Comparison of ENCODE assay signal across 20 cellular contexts in genomic region chr16:72024862-72025382, GRCh38. TPM values are rescaled to one million over a fixed set of nuclear protein-coding genes. Genes with fewer than 3 reads are reported as not detected.
DNase-seq lines count a peak whose midpoint lies in the region; ATAC-seq and TF ChIP-seq lines count a peak whose summit lies in the region.
"Had no signal": no experiment of that assay in that cellular context is flagged by ENCODE, and none has a peak within 500 bp of the region (broad histone marks: within the 10 kb centered on the region; RNA-seq: fewer than 3 reads in every experiment).

No MANE protein-coding gene starts in this region.

- H3K18ac ChIP-seq in IMR-90 (ENCODE audit: low read depth, low read length) = no peak overlapping the region

- dilution Hi-C loops in IMR-90 (cut with HindIII; ENCODE audit: low sequenced_read_pairs, unreplicated experiment) = no loop called here

- WGBS in IMR-90 (ENCODE audit: extremely low coverage in 2 of 2, insufficient read length in 1 of 2), 2 experiments = no CpG with 5 or more reads among the region's 6 CpGs
- 37% methylated on average over 6 of the region's 6 CpGs for WGBS in right lobe of liver (ENCODE audit: insufficient coverage, low coverage, low lambda C conversion rate, missing lambda C conversion rate)

- H3K9ac ChIP-seq in IMR-90 (ENCODE audit: low read depth, low read length) = no peak overlapping the region
- H3K9ac ChIP-seq: BLaER1 had no signal

- peaks cover 19% of the 10 kb centered on the region for H3K36me3 Mint-ChIP-seq in activated CD8-positive, alpha-beta memory T cell treated with anti-CD3 and anti-CD28 coated beads, Interleukin-2, amount 10 ng/mL, durations not matched to agents 7 days and 5 days
- peaks cover 9% of the 10 kb centered on the region for H3K36me3 Mint-ChIP-seq in activated naive CD8-positive, alpha-beta T cell
- H3K36me3 Mint-ChIP-seq in natural killer cell treated with Interleukin-12 subunit alpha and Interleukin-12 subunit beta and Interleukin-15 and Interleukin-18, amount 100 ng/mL, for 72 hours = peaks cover 11% of the 10 kb centered on the region

- no peak overlapping the region for H2AK5ac ChIP-seq in IMR-90 (ENCODE audit: low read depth, low read length)

- H2BK120ac ChIP-seq in IMR-90 (ENCODE audit: low read depth, low read length) = no peak overlapping the region

- H3K27me3 Mint-ChIP-seq in activated CD8-positive, alpha-beta memory T cell treated with anti-CD3 and anti-CD28 coated beads, Interleukin-2, amount 10 ng/mL, durations not matched to agents 7 days and 5 days = no peaks in the 10 kb centered on the region
- H3K27me3 Mint-ChIP-seq in activated naive CD8-positive, alpha-beta T cell = no peaks in the 10 kb centered on the region
- H3K27me3 Mint-ChIP-seq in natural killer cell treated with Interleukin-12 subunit alpha and Interleukin-12 subunit beta and Interleukin-15 and Interleukin-18, amount 100 ng/mL, for 72 hours = no peaks in the 10 kb centered on the region

- CTCF ChIA-PET in activated CD8-positive, alpha-beta memory T cell treated with anti-CD3 and anti-CD28 coated beads, Interleukin-2, amount 10 ng/mL, durations not matched to agents 7 days and 5 days (lab: Charles Lee) = no interaction called here
- CTCF ChIA-PET in IMR-90 (lab: Yijun Ruan, JAX) = no interaction called here

- no peak overlapping the region for H4K5ac ChIP-seq in IMR-90 (ENCODE audit: low read depth, low read length)

- H3K4ac ChIP-seq in IMR-90 (ENCODE audit: low read depth, low read length) = no peak overlapping the region

- H3K23ac ChIP-seq in IMR-90 (ENCODE audit: low read depth, low read length) = no peak overlapping the region

- H3K14ac ChIP-seq in IMR-90 (replicated peaks; ENCODE audit: low read depth, low read length) = no peak overlapping the region

- TF ChIP-seq POLR2A in IMR-90 (IDR thresholded peaks at IDR 0.05; ENCODE audit: low read depth, low read length) (no peak), right lobe of liver (IDR thresholded peaks at IDR 0.05) (no peak)

- in situ Hi-C loops in IMR-90 (cut with MboI; ENCODE audit: low sequenced_read_pairs) = no loop called here

- no peak for ATAC-seq in activated CD8-positive, alpha-beta memory T cell treated with anti-CD3 and anti-CD28 coated beads, Interleukin-2, amount 10 ng/mL, durations not matched to agents 7 days and 5 days
- ATAC-seq in IMR-90 (ENCODE audit: low read depth) (peak; percentile 29), right lobe of liver (peak in 3 of 4 donors; percentile 2 to 16 (median 2)), HG02870 (IDR thresholded peaks at IDR 0.05; ENCODE audit: unreplicated experiment) (no peak)
- ATAC-seq in natural killer cell treated with Interleukin-12 subunit alpha and Interleukin-12 subunit beta and Interleukin-15 and Interleukin-18, amount 100 ng/mL, for 72 hours = no peak

- H4K91ac ChIP-seq in IMR-90 (ENCODE audit: insufficient read depth, low read depth, low read length) = no peak overlapping the region

- intact Hi-C loops in IMR-90 (cut with micrococcal nuclease) (no loop called here), right lobe of liver (cut with DNase I) (no loop called here)

- H2BK15ac ChIP-seq in IMR-90 (ENCODE audit: low read depth, low read length) = no peak overlapping the region

- H3K9me3 ChIP-seq in IMR-90 (ENCODE audit: control insufficient read depth, insufficient read depth, low read length) (no peaks in the 10 kb centered on the region), right lobe of liver (no peaks in the 10 kb centered on the region)
- H3K9me3 ChIP-seq: BLaER1 had no signal

- no peak overlapping the region for H3K4me2 ChIP-seq in IMR-90 (ENCODE audit: low read depth, low read length)
- H3K4me2 ChIP-seq: BLaER1 had no signal

- no peak for DNase-seq in activated CD8-positive, alpha-beta memory T cell treated with anti-CD3 and anti-CD28 coated beads, Interleukin-2, amount 10 ng/mL, durations not matched to agents 7 days and 5 days
- no peak for DNase-seq in activated CD8-positive, alpha-beta memory T cell treated with anti-CD3 and anti-CD28 coated beads, Interleukin-2, amount 50 U/mL, for 48 hours
- DNase-seq in IMR-90 = peak; percentile 4
- no peak for DNase-seq in right lobe of liver
- no peak for DNase-seq in ureter (ENCODE audit: low spot score)
- no peak for DNase-seq in natural killer cell treated with Interleukin-12 subunit alpha and Interleukin-12 subunit beta and Interleukin-15 and Interleukin-18, amount 100 ng/mL, for 72 hours (ENCODE audit: low spot score)
- DNase-seq: CD8-positive, alpha-beta memory T cell; DND-41; HCEC 1CT; Karpas-422; MM.1S; NCI-H1105; NCI-H187; NCI-H226; NCI-H524 treated with DMSO at 0.1 percent for 48 hours; SHP77 had no signal

- no peaks in the 10 kb centered on the region for H3K4me1 Mint-ChIP-seq in activated CD8-positive, alpha-beta memory T cell treated with anti-CD3 and anti-CD28 coated beads, Interleukin-2, amount 10 ng/mL, durations not matched to agents 7 days and 5 days
- H3K4me1 Mint-ChIP-seq in activated naive CD8-positive, alpha-beta T cell (ENCODE audit: low read depth) = no peaks in the 10 kb centered on the region
- H3K4me1 Mint-ChIP-seq in natural killer cell treated with Interleukin-12 subunit alpha and Interleukin-12 subunit beta and Interleukin-15 and Interleukin-18, amount 100 ng/mL, for 72 hours (ENCODE audit: low read depth in 2 of 2) = no peaks in the 10 kb centered on the region
- H3K4me1 Mint-ChIP-seq: CD8-positive, alpha-beta memory T cell had no signal

- H2AFZ ChIP-seq in IMR-90 (replicated peaks; ENCODE audit: low read length, poor library complexity) = no peak overlapping the region

- peak overlapping the region; percentile 41 for H3K27ac Mint-ChIP-seq in activated CD8-positive, alpha-beta memory T cell treated with anti-CD3 and anti-CD28 coated beads, Interleukin-2, amount 10 ng/mL, durations not matched to agents 7 days and 5 days
- peak overlapping the region; percentile 35 for H3K27ac Mint-ChIP-seq in activated naive CD8-positive, alpha-beta T cell
- no peak overlapping the region for H3K27ac Mint-ChIP-seq in natural killer cell treated with Interleukin-12 subunit alpha and Interleukin-12 subunit beta and Interleukin-15 and Interleukin-18, amount 100 ng/mL, for 72 hours
- H3K27ac Mint-ChIP-seq: CD8-positive, alpha-beta memory T cell had no signal

- H3K9me3 Mint-ChIP-seq in activated CD8-positive, alpha-beta memory T cell treated with anti-CD3 and anti-CD28 coated beads, Interleukin-2, amount 10 ng/mL, durations not matched to agents 7 days and 5 days (ENCODE audit: low read depth) = no peaks in the 10 kb centered on the region
- no peaks in the 10 kb centered on the region for H3K9me3 Mint-ChIP-seq in activated naive CD8-positive, alpha-beta T cell (ENCODE audit: low read depth)
- no peaks in the 10 kb centered on the region for H3K9me3 Mint-ChIP-seq in natural killer cell treated with Interleukin-12 subunit alpha and Interleukin-12 subunit beta and Interleukin-15 and Interleukin-18, amount 100 ng/mL, for 72 hours
- H3K9me3 Mint-ChIP-seq: CD8-positive, alpha-beta memory T cell had no signal

- no peaks in the 10 kb centered on the region for H4K20me1 ChIP-seq in IMR-90 (ENCODE audit: insufficient read depth, low read length)
- H4K20me1 ChIP-seq: BLaER1 had no signal

- no peak for TF ChIP-seq RAD21 in IMR-90 (IDR thresholded peaks at IDR 0.05; ENCODE audit: low read length)

- H3K27me3 ChIP-seq in IMR-90 (ENCODE audit: control insufficient read depth, insufficient read depth, low read length) (no peaks in the 10 kb centered on the region), right lobe of liver (no peaks in the 10 kb centered on the region)
- H3K27me3 ChIP-seq: BLaER1 had no signal

- BruUV-seq in IMR-90 (replicated peaks; lab: Mats Ljungman, UMichigan) = no TSS peak

- H3K4me3 ChIP-seq in IMR-90 (ENCODE audit: insufficient read depth, low read depth, low read length) (no peak overlapping the region), right lobe of liver (no peak overlapping the region)
- H3K4me3 ChIP-seq: BLaER1 had no signal

- no peak overlapping the region for H2AK9ac ChIP-seq in IMR-90 (replicated peaks; ENCODE audit: low read depth, low read length, poor library complexity)

- no peak overlapping the region for H2BK20ac ChIP-seq in IMR-90 (ENCODE audit: low read depth, low read length)

- no peaks in the 10 kb centered on the region for H3K4me1 ChIP-seq in IMR-90 (ENCODE audit: control insufficient read depth, insufficient read depth, low read length)
- H3K4me1 ChIP-seq in right lobe of liver = peaks cover 0 to 77% (median 38%) of the 10 kb centered on the region in 4 donors
- H3K4me1 ChIP-seq: BLaER1 had no signal

- peaks cover 4% of the 10 kb centered on the region for H3K36me3 ChIP-seq in IMR-90 (ENCODE audit: control insufficient read depth, insufficient read depth, low read length)
- peaks cover 0 to 51% (median 23%) of the 10 kb centered on the region in 4 donors for H3K36me3 ChIP-seq in right lobe of liver

- POLR2A ChIA-PET in IMR-90 (lab: Charles Lee; ENCODE audit: unreplicated experiment) = no interaction called here

- H3K27ac ChIP-seq in IMR-90 (ENCODE audit: insufficient read depth, low read length) (no peak overlapping the region), right lobe of liver (peak overlapping the region; percentile 61 to 79 (median 77))

- no peak overlapping the region for H4K8ac ChIP-seq in IMR-90 (ENCODE audit: low read depth in 2 of 2, low read length in 2 of 2)

- H3K79me1 ChIP-seq in IMR-90 (ENCODE audit: low read depth in 1 of 2, low read length in 2 of 2) = no peaks in the 10 kb centered on the region

- H3K56ac ChIP-seq in IMR-90 (ENCODE audit: extremely low read depth, insufficient read depth, low read length) = no peak overlapping the region

- TF ChIP-seq CTCF in IMR-90 (conservative IDR thresholded peaks at IDR 0.05; ENCODE audit: low read depth, low read length) = no peak
- TF ChIP-seq CTCF in right lobe of liver (IDR thresholded peaks at IDR 0.05) = no peak

- 0 out of 2 replicates have a peak, but pooled peaks cover 3% of the 10 kb centered on the region for H3K9me1 ChIP-seq in IMR-90 (ENCODE audit: insufficient read depth, low read length)

- no peak overlapping the region for H2BK5ac ChIP-seq in IMR-90 (ENCODE audit: low read depth, low read length, poor library complexity, severe bottlenecking)

- no peak overlapping the region for H3K4me3 Mint-ChIP-seq in activated CD8-positive, alpha-beta memory T cell treated with anti-CD3 and anti-CD28 coated beads, Interleukin-2, amount 10 ng/mL, durations not matched to agents 7 days and 5 days
- H3K4me3 Mint-ChIP-seq in activated naive CD8-positive, alpha-beta T cell = no peak overlapping the region
- H3K4me3 Mint-ChIP-seq in natural killer cell treated with Interleukin-12 subunit alpha and Interleukin-12 subunit beta and Interleukin-15 and Interleukin-18, amount 100 ng/mL, for 72 hours = no peak overlapping the region
- H3K4me3 Mint-ChIP-seq: CD8-positive, alpha-beta memory T cell had no signal

RNA-seq across cellular contexts. Expression of gene DHODH, which starts 16.4 kb away (rescaled TPM):
- 10 to 100 TPM; 13.6 to 14.5 TPM for total RNA-seq in activated CD8-positive, alpha-beta memory T cell treated with anti-CD3 and anti-CD28 coated beads, Interleukin-2, amount 10 ng/mL, durations not matched to agents 7 days and 5 days
- total RNA-seq in IMR-90 (2012; rRNA removed) (3.2 and 3.3 TPM in 2 replicates), right lobe of liver (100 to 1,000 TPM in 1 of 6 experiments, 10 to 100 TPM in 5; 26.7 to 108 (median 74.6) TPM), ureter (15.8 TPM)
- polyA plus RNA-seq in IMR-90 (2012; rRNA removed) = 4.1 and 4.5 TPM in 2 replicates
- polyA plus RNA-seq in IMR-90 (2012; cell fraction: cytosol; rRNA removed) = 2.9 and 4.9 TPM in 2 replicates
- polyA plus RNA-seq in IMR-90 (2012; cell fraction: nucleus; rRNA removed; ENCODE audit: low replicate concordance) = 3.5 and 4.1 TPM in 2 replicates
- 10 to 100 TPM; 14.8 to 28.7 TPM for total RNA-seq in natural killer cell treated with Interleukin-12 subunit alpha and Interleukin-12 subunit beta and Interleukin-15 and Interleukin-18, amount 100 ng/mL, for 72 hours

RNA-seq across cellular contexts. Expression of gene PKD1L3, which starts 24.7 kb away (rescaled TPM):
- under 1 TPM; 0.28 to 0.29 TPM for total RNA-seq in activated CD8-positive, alpha-beta memory T cell treated with anti-CD3 and anti-CD28 coated beads, Interleukin-2, amount 10 ng/mL, durations not matched to agents 7 days and 5 days
- total RNA-seq in IMR-90 (2012; rRNA removed) (not detected in 2 replicates), right lobe of liver (1 to 10 TPM in 2 of 6 experiments, under 1 TPM in 4; 0.60 to 2.0 (median 0.83) TPM), ureter (0.52 TPM)
- not detected in 2 replicates for polyA plus RNA-seq in IMR-90 (2012; rRNA removed)
- not detected in 2 replicates for polyA plus RNA-seq in IMR-90 (2012; cell fraction: cytosol; rRNA removed)
- polyA plus RNA-seq in IMR-90 (2012; cell fraction: nucleus; rRNA removed; ENCODE audit: low replicate concordance) = not detected in 2 replicates
- not detected for total RNA-seq in natural killer cell treated with Interleukin-12 subunit alpha and Interleukin-12 subunit beta and Interleukin-15 and Interleukin-18, amount 100 ng/mL, for 72 hours
- total RNA-seq: A172; CD8-positive, alpha-beta memory T cell had no signal
- polyA plus RNA-seq: CD8-positive, alpha-beta memory T cell had no signal

RNA-seq across cellular contexts. Expression of gene HP, which starts 29.4 kb away (rescaled TPM):
- total RNA-seq in activated CD8-positive, alpha-beta memory T cell treated with anti-CD3 and anti-CD28 coated beads, Interleukin-2, amount 10 ng/mL, durations not matched to agents 7 days and 5 days = not detected
- total RNA-seq in IMR-90 (2012; rRNA removed) = not detected in 2 replicates
- not detected in 2 replicates for polyA plus RNA-seq in IMR-90 (2012; rRNA removed)
- not detected in 2 replicates for polyA plus RNA-seq in IMR-90 (2012; cell fraction: cytosol; rRNA removed)
- not detected in 2 replicates for polyA plus RNA-seq in IMR-90 (2012; cell fraction: nucleus; rRNA removed; ENCODE audit: low replicate concordance)
- total RNA-seq in right lobe of liver = over 10,000 TPM; 42,048 to 58,242 (median 47,923) TPM
- total RNA-seq in ureter = 3.9 TPM
- not detected for total RNA-seq in natural killer cell treated with Interleukin-12 subunit alpha and Interleukin-12 subunit beta and Interleukin-15 and Interleukin-18, amount 100 ng/mL, for 72 hours
- total RNA-seq: A172; CD8-positive, alpha-beta memory T cell had no signal
- polyA plus RNA-seq: CD8-positive, alpha-beta memory T cell had no signal

RNA-seq across cellular contexts. Expression of gene HPR, which starts 38.1 kb away (rescaled TPM):
- total RNA-seq in activated CD8-positive, alpha-beta memory T cell treated with anti-CD3 and anti-CD28 coated beads, Interleukin-2, amount 10 ng/mL, durations not matched to agents 7 days and 5 days = not detected
- total RNA-seq in IMR-90 (2012; rRNA removed) = not detected in 2 replicates
- not detected in 2 replicates for polyA plus RNA-seq in IMR-90 (2012; rRNA removed)
- not detected in 2 replicates for polyA plus RNA-seq in IMR-90 (2012; cell fraction: cytosol; rRNA removed)
- 0.05 TPM in 1 of 2 replicates, not detected in the other for polyA plus RNA-seq in IMR-90 (2012; cell fraction: nucleus; rRNA removed; ENCODE audit: low replicate concordance)
- total RNA-seq in right lobe of liver = 100 to 1,000 TPM; 115 to 337 (median 142) TPM
- total RNA-seq in ureter = not detected
- not detected for total RNA-seq in natural killer cell treated with Interleukin-12 subunit alpha and Interleukin-12 subunit beta and Interleukin-15 and Interleukin-18, amount 100 ng/mL, for 72 hours
- total RNA-seq: A172; CD8-positive, alpha-beta memory T cell had no signal
- polyA plus RNA-seq: CD8-positive, alpha-beta memory T cell had no signal

Comparison
In these comparisons a context has a peak if more than half of its experiments do, and no peak if none do; other contexts are left out.
1. ATAC-seq: peak in IMR-90 (single experiment) and right lobe of liver (3 of 4); none in activated CD8-positive, alpha-beta memory T cell treated with anti-CD3 and anti-CD28 coated beads, Interleukin-2, amount 10 ng/mL, durations not matched to agents 7 days and 5 days (single experiment), HG02870 (single experiment) and natural killer cell treated with Interleukin-12 subunit alpha and Interleukin-12 subunit beta and Interleukin-15 and Interleukin-18, amount 100 ng/mL, for 72 hours (0 of 2).
2. H3K27ac Mint-ChIP-seq: peak in activated CD8-positive, alpha-beta memory T cell treated with anti-CD3 and anti-CD28 coated beads, Interleukin-2, amount 10 ng/mL, durations not matched to agents 7 days and 5 days (single experiment) and activated naive CD8-positive, alpha-beta T cell (single experiment); none in natural killer cell treated with Interleukin-12 subunit alpha and Interleukin-12 subunit beta and Interleukin-15 and Interleukin-18, amount 100 ng/mL, for 72 hours (0 of 2).
3. RNA of gene HP, which starts 29.4 kb away (total RNA-seq): 42,048 to 58,242 TPM in right lobe of liver; 3.9 TPM in ureter (single experiment), not detected in activated CD8-positive, alpha-beta memory T cell treated with anti-CD3 and anti-CD28 coated beads, Interleukin-2, amount 10 ng/mL, durations not matched to agents 7 days and 5 days, not detected in IMR-90 and not detected in natural killer cell treated with Interleukin-12 subunit alpha and Interleukin-12 subunit beta and Interleukin-15 and Interleukin-18, amount 100 ng/mL, for 72 hours; every median in the first group is over 1,000 times any median in the second.